ENCODE assay signal across 18 cellular contexts in genomic region chr2:70676301-70677035, GRCh38.
DNase-seq lines count a peak whose midpoint lies in the region; ATAC-seq, FAIRE-seq and TF ChIP-seq lines count a peak whose summit lies in the region.
"Had no signal": no experiment of that assay in that cellular context is flagged by ENCODE, and none has a peak within 500 bp of the region (broad histone marks: within the 10 kb centered on the region; RNA-seq: fewer than 3 reads in every experiment).

No MANE protein-coding gene starts in this region.

- no peaks in the 10 kb centered on the region for H3K9me3 ChIP-seq in HepG2 (ENCODE audit: low read length)
- H3K9me3 ChIP-seq in right lobe of liver = no peaks in the 10 kb centered on the region
- no peaks in the 10 kb centered on the region for H3K9me3 ChIP-seq in kidney (ENCODE audit: control insufficient read depth in 1 of 2, low read length in 2 of 2)

- no peak overlapping the region for H2AFZ ChIP-seq in HepG2 (ENCODE audit: low read length)
- H2AFZ ChIP-seq: GM23338 had no signal

- FAIRE-seq in HepG2 (lab: Jason Lieb, UNC) (no peak), kidney (lab: Jason Lieb, UNC) (no peak)
- FAIRE-seq: D721Med, G401.6, GM12891 had no signal

- TF ChIP-seq CTCF in HepG2 (CRISPR knock-in tag; IDR thresholded peaks at IDR 0.05) = no peak
- TF ChIP-seq CTCF in right lobe of liver (IDR thresholded peaks at IDR 0.05) = no peak
- TF ChIP-seq CTCF in kidney (IDR thresholded peaks at IDR 0.05; ENCODE audit: borderline replicate concordance, extremely low read depth, insufficient read depth) = no peak

- intact Hi-C loops in HepG2 (cut with micrococcal nuclease; ENCODE audit: unreplicated experiment) (no loop called here), right lobe of liver (cut with DNase I) (no loop called here), kidney (cut with DNase I) (no loop called here)

- POLR2A ChIA-PET in HepG2 (lab: Yijun Ruan, JAX) = no interaction called here

- peaks cover 2 to 53% of the 10 kb centered on the region in 2 experiments; a peak in 3 of 5 replicates for H3K27me3 ChIP-seq in HepG2 (ENCODE audit: control insufficient read depth in 1 of 2, insufficient read depth in 2 of 2, low read length in 2 of 2)
- no peaks in the 10 kb centered on the region for H3K27me3 ChIP-seq in right lobe of liver

- H3K36me3 ChIP-seq in HepG2 (replicated peaks in 1 of 2; ENCODE audit: control insufficient read depth in 1 of 2, insufficient read depth in 2 of 2, low read length in 2 of 2) = no peaks in the 10 kb centered on the region
- H3K36me3 ChIP-seq in right lobe of liver = no peaks in the 10 kb centered on the region
- no peaks in the 10 kb centered on the region for H3K36me3 ChIP-seq in kidney (ENCODE audit: control insufficient read depth in 1 of 2, insufficient read depth in 2 of 2, low read length in 2 of 2)

- no peaks in the 10 kb centered on the region for H4K20me1 ChIP-seq in HepG2 (ENCODE audit: insufficient read depth, low read length)

- ATAC-seq in HepG2 (no peak), right lobe of liver (no peak), GM21381 (IDR thresholded peaks at IDR 0.05; ENCODE audit: unreplicated experiment) (no peak)
- ATAC-seq: GM23338 had no signal

- no peak overlapping the region for H3K9ac ChIP-seq in HepG2 (ENCODE audit: insufficient read depth, low read depth, low read length)
- no peak overlapping the region for H3K9ac ChIP-seq in kidney (ENCODE audit: low read length in 2 of 2)

- DNase-seq in HepG2 (ENCODE audit: low spot score) (no peak), right lobe of liver (no peak), islet precursor cell (peak; percentile 38), kidney (no peak), kidney glomerular epithelial cell (lab: John Stamatoyannopoulos, UW) (no peak)
- peak; percentile 18 for DNase-seq in activated CD8-positive, alpha-beta memory T cell treated with anti-CD3 and anti-CD28 coated beads, Interleukin-2, amount 50 U/mL, for 48 hours
- DNase-seq: ACHN; C1 segment of cervical spinal cord; CD4-positive, alpha-beta T cell; DMS153; DMS79 treated with DMSO at 0.1 percent for 48 hours; EL; H7 had no signal

- CTCF ChIA-PET in HepG2 (lab: Yijun Ruan, JAX; ENCODE audit: low intra/inter-chr PET ratio, low total read pairs) = no interaction called here

- H3K79me2 ChIP-seq in HepG2 (ENCODE audit: insufficient read depth, low read length) = no peaks in the 10 kb centered on the region

- TF ChIP-seq POLR2A in HepG2 (IDR thresholded peaks at IDR 0.05; ENCODE audit: insufficient read depth in 1 of 2, low read depth in 2 of 2, low read length in 2 of 2) (no peak), right lobe of liver (IDR thresholded peaks at IDR 0.05) (no peak)

- H3K27ac ChIP-seq in HepG2 (ENCODE audit: extremely low read length, insufficient read depth, low read length) = no peak overlapping the region
- H3K27ac ChIP-seq in right lobe of liver = no peak overlapping the region
- H3K27ac ChIP-seq in kidney (ENCODE audit: low read depth in 2 of 2, low read length in 2 of 2) = no peak overlapping the region

- WGBS in HepG2 (ENCODE audit: low lambda C conversion rate) = 30% methylated on average over 14 of the region's 20 CpGs
- WGBS in right lobe of liver (ENCODE audit: insufficient coverage, low coverage, low lambda C conversion rate, missing lambda C conversion rate) = 84% methylated on average over 12 of the region's 20 CpGs

- BruUV-seq in HepG2 (replicated peaks; lab: Mats Ljungman, UMichigan) = no TSS peak

- H3K4me3 ChIP-seq in HepG2 (replicated peaks in 1 of 3; ENCODE audit: insufficient read depth in 1 of 3, low read depth in 2 of 3, low read length in 3 of 3) (no peak overlapping the region), right lobe of liver (no peak overlapping the region), kidney (ENCODE audit: low read length in 2 of 2) (no peak overlapping the region)
- H3K4me3 ChIP-seq: GM23338 had no signal

- H3K4me2 ChIP-seq in HepG2 (ENCODE audit: low read depth, low read length) = no peak overlapping the region
- H3K4me2 ChIP-seq: GM23338 had no signal

- in situ Hi-C loops in HepG2 (cut with HindIII; ENCODE audit: extremely low pct_ligation_motif_present, low pct_unique_long_range_greater_than_20kb) = no loop called here

- H3K4me1 ChIP-seq in HepG2 (ENCODE audit: insufficient read depth, low read length) (no peaks in the 10 kb centered on the region), right lobe of liver (no peaks in the 10 kb centered on the region), kidney (ENCODE audit: control insufficient read depth in 1 of 2, insufficient read depth in 1 of 2, low read depth in 1 of 2, low read length in 2 of 2) (no peaks in the 10 kb centered on the region)

- TF ChIP-seq RAD21 in HepG2 (CRISPR knock-in tag; IDR thresholded peaks at IDR 0.05) = no peak

- TF ChIP-seq EP300 in HepG2 (IDR thresholded peaks at IDR 0.05; ENCODE audit: low read depth in 2 of 2, low read length in 2 of 2) = no peak
- TF ChIP-seq EP300 in HepG2 (CRISPR knock-in tag; IDR thresholded peaks at IDR 0.05; ENCODE audit: borderline replicate concordance) = no peak

TF ChIP-seq in HepG2, 621 proteins besides CTCF, POLR2A, EP300 and RAD21:
- TF ChIP-seq ZNF724P (CRISPR knock-in tag; IDR thresholded peaks at IDR 0.05; ENCODE audit: borderline replicate concordance) (no peak), ATF7 (IDR thresholded peaks at IDR 0.05) (peak; percentile 60; the same call in 1 of the 2 replicates), ATF7 (CRISPR knock-in tag; IDR thresholded peaks at IDR 0.05) (no peak)

Comparison
In these comparisons a context has a peak if more than half of its experiments do, and no peak if none do; other contexts are left out.
1. DNase-seq: peak in activated CD8-positive, alpha-beta memory T cell treated with anti-CD3 and anti-CD28 coated beads, Interleukin-2, amount 50 U/mL, for 48 hours (single experiment) and islet precursor cell (single experiment); none in HepG2 (single experiment), right lobe of liver (0 of 3), kidney (single experiment) and kidney glomerular epithelial cell (single experiment).